Comparison of ENCODE assay signal across 11 cellular contexts in genomic region chr11:104531075-104531474, GRCh38.
A peak's percentile ranks its signal among the peaks of the same experiment; 100 is the strongest.
DNase-seq lines count a peak whose midpoint lies in the region; ATAC-seq and TF ChIP-seq lines count a peak whose summit lies in the region.
"Had no signal": no experiment of that assay in that cellular context is flagged by ENCODE, and none has a peak within 500 bp of the region (broad histone marks: within the 10 kb centered on the region; RNA-seq: fewer than 3 reads in every experiment).

No MANE protein-coding gene starts in this region.

- H3K27me3 ChIP-seq in esophagus muscularis mucosa: no peaks in the 10 kb centered on the region

- no peak for TF ChIP-seq EP300 in esophagus muscularis mucosa (IDR thresholded peaks at IDR 0.05)

- 94% methylated on average over 2 of the region's 2 CpGs for WGBS in esophagus muscularis mucosa

- no peak overlapping the region for H3K27ac ChIP-seq in esophagus muscularis mucosa (replicated peaks in 1 of 4)
- H3K27ac ChIP-seq: thoracic aorta had no signal

- TF ChIP-seq CTCF in esophagus muscularis mucosa (IDR thresholded peaks at IDR 0.05): no peak

- no peaks in the 10 kb centered on the region for H3K36me3 Mint-ChIP-seq in activated naive CD4-positive, alpha-beta T cell treated with anti-CD3 and anti-CD28 coated beads for 36 hours (ENCODE audit: low read depth)
- H3K36me3 Mint-ChIP-seq: CD8-positive, alpha-beta memory T cell had no signal

- H3K4me3 ChIP-seq in esophagus muscularis mucosa: no peak overlapping the region
- H3K4me3 ChIP-seq: thoracic aorta had no signal

- intact Hi-C loops in activated naive CD4-positive, alpha-beta T cell treated with anti-CD3 and anti-CD28 coated beads for 36 hours (cut with micrococcal nuclease): loop anchor here (1.0 to 5.0 kb wide), 2 partner anchors 470 to 1331 kb away; no protein-coding TSS in a partner anchor
- intact Hi-C loops in esophagus muscularis mucosa (cut with DNase I): no loop called here

- H3K27ac Mint-ChIP-seq in activated naive CD4-positive, alpha-beta T cell treated with anti-CD3 and anti-CD28 coated beads for 36 hours: no peak overlapping the region

- DNase-seq in activated naive CD4-positive, alpha-beta T cell treated with anti-CD3 and anti-CD28 coated beads for 36 hours: peak; percentile 11
- DNase-seq in activated naive CD4-positive, alpha-beta T cell treated with anti-CD3 and anti-CD28 coated beads, Interleukin-2, amount 50 U/mL, for 16 hours: no peak
- DNase-seq in LHCN-M2 (ENCODE audit: low read depth) (peak; percentile 41), dermis microvascular lymphatic vessel endothelial cell (ENCODE audit: low read depth in 2 of 2) (peak; percentile 5 to 32), DMS153 (lab: John Stamatoyannopoulos, UW) (no peak), esophagus muscularis mucosa (ENCODE audit: extremely low spot score) (no peak), NCI-H1092 treated with DMSO at 0.1 percent for 48 hours (lab: John Stamatoyannopoulos, UW) (no peak)
- DNase-seq in stimulated activated naive CD8-positive, alpha-beta T cell treated with anti-CD3 and anti-CD28 coated beads, Interleukin-15, Interleukin-2, amounts not matched to agents 100 U/mL and 50 U/mL, for 24 hours: peak; percentile 6
- DNase-seq: NCI-H510A had no signal

- CTCF ChIA-PET in activated naive CD4-positive, alpha-beta T cell treated with anti-CD3 and anti-CD28 coated beads for 36 hours (lab: Charles Lee): interaction anchor here (0.6 to 1.3 kb wide), 6 partner anchors 10 to 910 kb away, joined by 3 to 4 read pairs (median 3); no protein-coding TSS in a partner anchor

- H3K4me3 Mint-ChIP-seq in activated naive CD4-positive, alpha-beta T cell treated with anti-CD3 and anti-CD28 coated beads for 36 hours: no peak overlapping the region
- H3K4me3 Mint-ChIP-seq: CD8-positive, alpha-beta memory T cell had no signal

- peaks cover 0 to 3% (median under 1%) of the 10 kb centered on the region in 4 donors for H3K4me1 ChIP-seq in esophagus muscularis mucosa

- H3K9me3 ChIP-seq in esophagus muscularis mucosa: no peaks in the 10 kb centered on the region
- H3K9me3 ChIP-seq: thoracic aorta had no signal

- TF ChIP-seq POLR2A in esophagus muscularis mucosa (IDR thresholded peaks at IDR 0.05; ENCODE audit: low read depth): no peak

- ATAC-seq in stimulated activated naive CD8-positive, alpha-beta T cell treated with anti-CD3 and anti-CD28 coated beads, Interleukin-15, Interleukin-2, amounts not matched to agents 100 U/mL and 50 U/mL, for 24 hours: peak; percentile 32

- no peaks in the 10 kb centered on the region for H3K27me3 Mint-ChIP-seq in activated naive CD4-positive, alpha-beta T cell treated with anti-CD3 and anti-CD28 coated beads for 36 hours (ENCODE audit: low read depth)
- H3K27me3 Mint-ChIP-seq: CD8-positive, alpha-beta memory T cell had no signal

- peaks cover 3% of the 10 kb centered on the region for H3K4me1 Mint-ChIP-seq in activated naive CD4-positive, alpha-beta T cell treated with anti-CD3 and anti-CD28 coated beads for 36 hours (ENCODE audit: low read depth)
- H3K4me1 Mint-ChIP-seq: CD8-positive, alpha-beta memory T cell had no signal

- no peaks in the 10 kb centered on the region for H3K36me3 ChIP-seq in esophagus muscularis mucosa
- H3K36me3 ChIP-seq: thoracic aorta had no signal

- no peaks in the 10 kb centered on the region for H3K9me3 Mint-ChIP-seq in activated naive CD4-positive, alpha-beta T cell treated with anti-CD3 and anti-CD28 coated beads for 36 hours
- H3K9me3 Mint-ChIP-seq: CD8-positive, alpha-beta memory T cell had no signal

Comparison
In these comparisons a context has a peak if more than half of its experiments do, and no peak if none do; other contexts are left out.
1. DNase-seq: peak in activated naive CD4-positive, alpha-beta T cell treated with anti-CD3 and anti-CD28 coated beads for 36 hours (single experiment), LHCN-M2 (single experiment), dermis microvascular lymphatic vessel endothelial cell (2 of 2) and stimulated activated naive CD8-positive, alpha-beta T cell treated with anti-CD3 and anti-CD28 coated beads, Interleukin-15, Interleukin-2, amounts not matched to agents 100 U/mL and 50 U/mL, for 24 hours (single experiment); none in activated naive CD4-positive, alpha-beta T cell treated with anti-CD3 and anti-CD28 coated beads, Interleukin-2, amount 50 U/mL, for 16 hours (single experiment), DMS153 (single experiment), esophagus muscularis mucosa (single experiment) and NCI-H1092 treated with DMSO at 0.1 percent for 48 hours (single experiment).